In genomic region chr17:2124391-2124790, GRCh38 we compare ENCODE assay signal across 1 cellular context.
TF ChIP-seq lines count a peak whose summit lies in the region.

No MANE protein-coding gene starts in this region.

TF ChIP-seq in IMR-90, 13 proteins besides CTCF, POLR2A, EP300 and RAD21:
- no peak for TF ChIP-seq MXI1 (IDR thresholded peaks at IDR 0.05; ENCODE audit: borderline replicate concordance, low read depth, low read length)
- no peak for TF ChIP-seq RFX5 (IDR thresholded peaks at IDR 0.05; ENCODE audit: low read depth, low read length)
- 0 out of 2 replicates have a peak, but pooled peaks have one; percentile 23 for TF ChIP-seq NFE2L2 (IDR thresholded peaks at IDR 0.05; ENCODE audit: low read depth, low read length)
- no peak for TF ChIP-seq SMC3 (IDR thresholded peaks at IDR 0.05; ENCODE audit: low read depth, low read length)
